Comparison of ENCODE assay signal across 8 cellular contexts in the genomic region with DNA sequence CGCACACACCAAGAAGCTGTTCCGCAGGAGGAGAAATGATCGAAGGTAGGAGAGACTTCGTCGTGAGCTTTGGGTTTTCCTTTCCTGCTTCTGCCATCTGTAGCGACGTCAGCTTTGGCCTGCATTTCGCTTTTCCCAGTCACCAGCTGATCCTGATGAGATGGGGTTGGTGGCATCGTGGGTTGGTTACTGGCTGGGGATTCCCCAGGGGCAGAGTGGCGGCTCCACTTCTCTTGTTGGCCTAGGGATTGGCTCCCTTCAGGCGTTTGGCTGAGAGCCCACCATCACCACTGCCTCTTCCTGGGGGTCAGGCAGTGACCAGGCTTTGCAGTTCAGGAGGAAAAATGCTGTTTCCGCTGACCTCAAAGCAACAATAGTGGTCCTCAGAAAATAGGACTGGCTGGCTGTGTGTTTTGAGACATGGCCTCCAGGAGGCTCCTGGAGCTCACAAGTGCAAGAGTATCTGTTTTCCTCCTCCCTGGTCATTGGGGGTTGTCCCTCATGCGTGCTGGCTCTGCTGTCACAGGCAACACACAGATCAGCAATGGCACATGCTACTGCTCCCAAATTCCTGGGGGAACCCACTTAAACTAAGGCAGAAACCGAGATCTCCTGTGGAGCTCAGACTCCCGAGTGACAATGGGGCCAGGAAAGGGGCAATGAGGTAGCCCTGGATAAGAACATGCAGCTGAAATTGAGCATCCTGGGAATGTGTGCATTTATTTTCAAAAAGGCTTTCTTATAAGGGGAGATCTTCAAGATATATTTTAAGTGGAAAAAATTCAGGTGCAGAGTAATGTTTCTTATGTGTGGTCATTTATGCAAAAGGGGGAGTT.
DNase-seq lines count a peak whose midpoint lies in the region; ATAC-seq and TF ChIP-seq lines count a peak whose summit lies in the region.

No MANE protein-coding gene starts in this region.

- no peaks in the 10 kb centered on the region for H3K9me3 Mint-ChIP-seq in nephron

- DNase-seq in COR-L47 (lab: John Stamatoyannopoulos, UW) (peak; percentile 50), GM20000 (ENCODE audit: low spot score) (peak; percentile 69), RPMI8226 (peak; percentile 59), erythroblast (lab: John Stamatoyannopoulos, UW) (peak; percentile 33 to 48), NCI-H1048 (lab: John Stamatoyannopoulos, UW) (no peak), occipital lobe (lab: John Stamatoyannopoulos, UW) (no peak)

- H3K36me3 Mint-ChIP-seq in nephron (ENCODE audit: low read depth): peaks cover 4% of the 10 kb centered on the region

- no peaks in the 10 kb centered on the region for H3K27me3 Mint-ChIP-seq in nephron (ENCODE audit: low read depth)

- H3K27ac Mint-ChIP-seq in nephron: peak overlapping the region in 2 of 3 experiments; percentile 45 to 52

- no peak for TF ChIP-seq POLR2A in erythroblast (IDR thresholded peaks at IDR 0.05; ENCODE audit: low read length)

- peaks cover 36% of the 10 kb centered on the region for H3K4me1 Mint-ChIP-seq in nephron

- no peak for ATAC-seq in HG03442 (IDR thresholded peaks at IDR 0.05; ENCODE audit: unreplicated experiment)

- TF ChIP-seq CTCF in GM20000 (IDR thresholded peaks at IDR 0.05; ENCODE audit: extremely low read depth, missing control alignments) (peak; percentile 36), nephron (IDR thresholded peaks at IDR 0.05; ENCODE audit: unreplicated experiment in 3 of 3) (peak; percentile 55 to 65 (median 61))

- no peak overlapping the region for H3K4me3 Mint-ChIP-seq in nephron

Comparison
In these comparisons a context has a peak if more than half of its experiments do, and no peak if none do; other contexts are left out.
1. DNase-seq: peak in COR-L47 (single experiment), GM20000 (single experiment), RPMI8226 (single experiment) and erythroblast (2 of 2); none in NCI-H1048 (single experiment) and occipital lobe (single experiment).